In the genomic region with DNA sequence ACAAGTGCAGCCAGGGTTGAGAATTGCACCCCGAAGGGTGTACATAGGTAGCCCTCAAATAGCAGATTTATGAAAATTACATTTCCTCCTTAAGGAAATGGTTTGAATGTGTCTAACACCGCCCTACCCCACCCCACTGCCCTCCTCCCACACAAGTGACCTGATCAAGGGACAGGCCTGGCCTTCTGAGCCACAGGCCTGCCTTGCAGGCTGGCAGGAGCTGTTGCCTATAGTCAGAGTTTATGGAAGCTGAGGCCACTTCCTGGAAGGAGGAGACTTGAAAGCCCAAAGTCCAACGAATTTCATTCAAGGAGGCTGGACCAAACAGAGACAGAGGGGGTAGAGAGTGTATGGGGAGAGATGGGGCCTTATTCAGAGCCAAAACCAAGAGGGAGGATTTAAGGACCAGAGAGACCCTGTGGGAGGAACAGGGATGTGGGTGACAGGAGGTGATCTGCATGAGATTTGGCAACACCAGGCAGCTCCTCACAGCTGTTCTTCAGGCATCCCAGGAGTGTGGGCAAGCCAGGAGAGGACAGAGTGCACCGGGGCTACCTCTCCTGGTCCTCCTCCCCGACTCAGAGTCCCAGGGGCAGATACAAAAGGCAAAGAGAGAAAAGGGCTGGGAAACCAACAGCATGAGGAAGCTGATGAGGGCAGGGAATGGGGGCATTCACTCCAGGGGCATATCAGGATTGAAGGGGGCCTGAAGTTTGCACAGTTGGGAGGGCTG, we compare ENCODE assay signal across 1 cellular context.
TF ChIP-seq lines count a peak whose summit lies in the region.

No MANE protein-coding gene starts in this region.

TF ChIP-seq in IMR-90, 13 proteins besides CTCF, POLR2A, EP300 and RAD21:
- no peak for TF ChIP-seq CHD1 (IDR thresholded peaks at IDR 0.05; ENCODE audit: low read depth, low read length)
- no peak for TF ChIP-seq CEBPB (IDR thresholded peaks at IDR 0.05; ENCODE audit: low read depth, low read length)
- no peak for TF ChIP-seq RFX5 (IDR thresholded peaks at IDR 0.05; ENCODE audit: low read depth, low read length)
- no peak for TF ChIP-seq RCOR1 (IDR thresholded peaks at IDR 0.05; ENCODE audit: insufficient replicate concordance, low read length)
- TF ChIP-seq, protein P1, sequence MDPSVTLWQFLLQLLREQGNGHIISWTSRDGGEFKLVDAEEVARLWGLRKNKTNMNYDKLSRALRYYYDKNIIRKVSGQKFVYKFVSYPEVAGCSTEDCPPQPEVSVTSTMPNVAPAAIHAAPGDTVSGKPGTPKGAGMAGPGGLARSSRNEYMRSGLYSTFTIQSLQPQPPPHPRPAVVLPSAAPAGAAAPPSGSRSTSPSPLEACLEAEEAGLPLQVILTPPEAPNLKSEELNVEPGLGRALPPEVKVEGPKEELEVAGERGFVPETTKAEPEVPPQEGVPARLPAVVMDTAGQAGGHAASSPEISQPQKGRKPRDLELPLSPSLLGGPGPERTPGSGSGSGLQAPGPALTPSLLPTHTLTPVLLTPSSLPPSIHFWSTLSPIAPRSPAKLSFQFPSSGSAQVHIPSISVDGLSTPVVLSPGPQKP (IDR thresholded peaks at IDR 0.05; ENCODE audit: borderline replicate concordance, low read depth, low read length) = no peak
- TF ChIP-seq FOS (IDR thresholded peaks at IDR 0.05; ENCODE audit: low read depth, low read length) = no peak
- no peak for TF ChIP-seq NFE2L2 (IDR thresholded peaks at IDR 0.05; ENCODE audit: low read depth, low read length)
